Comparison of ENCODE assay signal across 1 cellular context in the genomic region with DNA sequence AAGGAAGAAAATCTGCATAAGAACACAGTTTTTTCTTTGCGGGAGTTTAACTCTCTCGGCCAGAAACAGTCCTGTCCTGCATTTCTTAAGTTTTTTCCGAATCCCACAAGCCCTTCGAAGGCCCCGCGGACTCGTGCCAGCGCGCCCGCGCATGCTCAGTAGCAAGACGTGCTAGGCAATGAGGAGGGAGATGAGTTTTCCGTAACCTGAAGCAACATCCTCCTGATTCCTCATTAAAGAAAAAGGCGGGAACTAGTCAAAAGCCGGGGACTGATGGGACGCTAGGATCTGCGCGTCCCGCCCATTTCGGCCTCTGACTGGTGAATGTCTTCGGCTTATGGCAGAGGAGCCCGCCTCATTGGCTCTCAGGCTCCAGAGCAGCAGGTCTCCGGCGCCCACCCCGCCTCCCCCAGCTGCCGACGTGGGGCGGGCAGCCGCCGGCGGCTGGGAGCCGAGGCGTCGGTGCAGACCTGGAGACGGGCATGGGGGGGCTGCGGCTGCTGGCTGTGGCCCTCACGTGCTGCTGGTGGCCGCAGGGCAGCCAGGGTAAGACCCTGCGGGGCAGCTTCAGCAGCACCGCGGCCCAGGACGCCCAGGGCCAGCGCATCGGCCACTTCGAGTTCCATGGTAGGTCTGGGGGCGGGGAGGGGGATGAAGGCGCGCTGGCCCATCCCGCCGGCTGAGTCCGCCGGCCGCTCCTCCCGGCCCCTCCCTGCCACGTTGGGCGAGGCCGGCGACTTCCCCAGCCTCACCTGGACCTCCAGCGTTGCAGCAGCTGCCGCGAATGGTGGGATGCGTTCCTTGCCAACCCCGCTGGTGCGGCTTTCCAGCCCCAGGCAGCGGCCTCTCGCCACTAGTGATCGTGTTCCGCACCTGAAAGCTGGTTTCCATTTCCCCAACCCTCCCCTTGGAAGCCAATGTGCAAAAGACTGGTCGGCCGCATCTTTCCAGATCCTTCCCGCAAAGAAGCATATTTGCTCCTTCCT.
TF ChIP-seq lines count a peak whose summit lies in the region.

TSS of gene GPR180 (plus strand) at position 412 of the 986 bp plus-strand sequence. CDS start at position 483, 71 bp downstream.

TF ChIP-seq in K562, 482 proteins besides CTCF, POLR2A, EP300 and RAD21 (continued from another document and continues in another):
- TF ChIP-seq, protein P1, sequence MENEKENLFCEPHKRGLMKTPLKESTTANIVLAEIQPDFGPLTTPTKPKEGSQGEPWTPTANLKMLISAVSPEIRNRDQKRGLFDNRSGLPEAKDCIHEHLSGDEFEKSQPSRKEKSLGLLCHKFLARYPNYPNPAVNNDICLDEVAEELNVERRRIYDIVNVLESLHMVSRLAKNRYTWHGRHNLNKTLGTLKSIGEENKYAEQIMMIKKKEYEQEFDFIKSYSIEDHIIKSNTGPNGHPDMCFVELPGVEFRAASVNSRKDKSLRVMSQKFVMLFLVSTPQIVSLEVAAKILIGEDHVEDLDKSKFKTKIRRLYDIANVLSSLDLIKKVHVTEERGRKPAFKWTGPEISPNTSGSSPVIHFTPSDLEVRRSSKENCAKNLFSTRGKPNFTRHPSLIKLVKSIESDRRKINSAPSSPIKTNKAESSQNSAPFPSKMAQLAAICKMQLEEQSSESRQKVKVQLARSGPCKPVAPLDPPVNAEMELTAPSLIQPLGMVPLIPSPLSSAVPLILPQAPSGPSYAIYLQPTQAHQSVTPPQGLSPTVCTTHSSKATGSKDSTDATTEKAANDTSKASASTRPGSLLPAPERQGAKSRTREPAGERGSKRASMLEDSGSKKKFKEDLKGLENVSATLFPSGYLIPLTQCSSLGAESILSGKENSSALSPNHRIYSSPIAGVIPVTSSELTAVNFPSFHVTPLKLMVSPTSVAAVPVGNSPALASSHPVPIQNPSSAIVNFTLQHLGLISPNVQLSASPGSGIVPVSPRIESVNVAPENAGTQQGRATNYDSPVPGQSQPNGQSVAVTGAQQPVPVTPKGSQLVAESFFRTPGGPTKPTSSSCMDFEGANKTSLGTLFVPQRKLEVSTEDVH (IDR thresholded peaks at IDR 0.05; ENCODE audit: low read depth, partially characterized antibody): peak; percentile 88
- TF ChIP-seq, protein P2, sequence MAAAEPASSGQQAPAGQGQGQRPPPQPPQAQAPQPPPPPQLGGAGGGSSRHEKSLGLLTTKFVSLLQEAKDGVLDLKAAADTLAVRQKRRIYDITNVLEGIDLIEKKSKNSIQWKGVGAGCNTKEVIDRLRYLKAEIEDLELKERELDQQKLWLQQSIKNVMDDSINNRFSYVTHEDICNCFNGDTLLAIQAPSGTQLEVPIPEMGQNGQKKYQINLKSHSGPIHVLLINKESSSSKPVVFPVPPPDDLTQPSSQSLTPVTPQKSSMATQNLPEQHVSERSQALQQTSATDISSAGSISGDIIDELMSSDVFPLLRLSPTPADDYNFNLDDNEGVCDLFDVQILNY (CRISPR knock-in tag; IDR thresholded peaks at IDR 0.05): no peak
- TF ChIP-seq HNRNPL (IDR thresholded peaks at IDR 0.05; ENCODE audit: low read depth, low read length) (no peak), MAZ (CRISPR knock-in tag; conservative IDR thresholded peaks at IDR 0.05 in 1 of 2, IDR thresholded peaks at IDR 0.05 in 1 of 2) (peak; percentile 74 to 85), CTBP1 (IDR thresholded peaks at IDR 0.05; ENCODE audit: borderline replicate concordance) (peak; percentile 93), HNRNPLL (IDR thresholded peaks at IDR 0.05; ENCODE audit: low read depth, low read length, poor library complexity, severe bottlenecking) (peak; percentile 94), AFF4 (CRISPR knock-in tag; IDR thresholded peaks at IDR 0.05) (peak; percentile 56; the same call in 1 of the 2 replicates), DNMT1 (IDR thresholded peaks at IDR 0.05) (no peak), SMARCE1 (IDR thresholded peaks at IDR 0.05) (no peak), SAFB (IDR thresholded peaks at IDR 0.05; ENCODE audit: borderline replicate concordance, low read depth, low read length) (0 out of 2 replicates have a peak, but pooled peaks have one; percentile 35), SRF (CRISPR knock-in tag; IDR thresholded peaks at IDR 0.05) (peak in 1 of 2 experiments; percentile 27; a peak in 1 of 4 replicates), SP1 (CRISPR knock-in tag; IDR thresholded peaks at IDR 0.05) (peak; percentile 67; the same call in 1 of the 2 replicates), RBM25 (IDR thresholded peaks at IDR 0.05; ENCODE audit: low read depth, low read length, severe bottlenecking) (peak; percentile 86), CREM (IDR thresholded peaks at IDR 0.05; ENCODE audit: low read depth) (peak; percentile 52; the same call in 1 of the 2 replicates), NRF1 (conservative IDR thresholded peaks at IDR 0.05 in 1 of 2, IDR thresholded peaks at IDR 0.05 in 1 of 2) (peak; percentile 94 to 95), PURB (CRISPR knock-in tag; IDR thresholded peaks at IDR 0.05; ENCODE audit: low read depth) (no peak), BHLHE40 (IDR thresholded peaks at IDR 0.05; ENCODE audit: low read length) (peak; percentile 73), CXXC5 (CRISPR knock-in tag; IDR thresholded peaks at IDR 0.05) (peak; percentile 65), RBBP5 (IDR thresholded peaks at IDR 0.05; ENCODE audit: borderline replicate concordance, insufficient read depth, low read length, poor library complexity, severe bottlenecking) (peak; percentile 84), L3MBTL2 (IDR thresholded peaks at IDR 0.05) (peak; percentile 100), ZFX (CRISPR knock-in tag; IDR thresholded peaks at IDR 0.05) (peak; percentile 74), PKNOX1 (IDR thresholded peaks at IDR 0.05) (peak; percentile 90), RCOR1 (IDR thresholded peaks at IDR 0.05; ENCODE audit: borderline replicate concordance in 1 of 2, low read depth in 2 of 2, low read length in 2 of 2) (peak in 1 of 2 experiments; percentile 4; a peak in 1 of 4 replicates), ZNF24 (IDR thresholded peaks at IDR 0.05) (no peak), SPI1 (IDR thresholded peaks at IDR 0.05; ENCODE audit: borderline replicate concordance, low read depth, low read length) (0 out of 2 replicates have a peak, but pooled peaks have one; percentile 1), ZNF165 (CRISPR knock-in tag; IDR thresholded peaks at IDR 0.05; ENCODE audit: borderline replicate concordance) (no peak), MYC (IDR thresholded peaks at IDR 0.05; ENCODE audit: low read depth, low read length) (peak; percentile 33; the same call in 1 of the 2 replicates), MYC (CRISPR knock-in tag; IDR thresholded peaks at IDR 0.05; ENCODE audit: borderline replicate concordance, low read depth) (no peak), ATF1 (CRISPR knock-in tag; IDR thresholded peaks at IDR 0.05) (no peak), ATF1 (tag; IDR thresholded peaks at IDR 0.05) (peak; percentile 83), RB1 (IDR thresholded peaks at IDR 0.05; ENCODE audit: low read depth) (peak; percentile 55; the same call in 1 of the 2 replicates), RBFOX2 (IDR thresholded peaks at IDR 0.05; ENCODE audit: low read depth, low read length) (peak; percentile 94), ZFP1 (CRISPR knock-in tag; IDR thresholded peaks at IDR 0.05) (no peak)
- TF ChIP-seq, protein P3, sequence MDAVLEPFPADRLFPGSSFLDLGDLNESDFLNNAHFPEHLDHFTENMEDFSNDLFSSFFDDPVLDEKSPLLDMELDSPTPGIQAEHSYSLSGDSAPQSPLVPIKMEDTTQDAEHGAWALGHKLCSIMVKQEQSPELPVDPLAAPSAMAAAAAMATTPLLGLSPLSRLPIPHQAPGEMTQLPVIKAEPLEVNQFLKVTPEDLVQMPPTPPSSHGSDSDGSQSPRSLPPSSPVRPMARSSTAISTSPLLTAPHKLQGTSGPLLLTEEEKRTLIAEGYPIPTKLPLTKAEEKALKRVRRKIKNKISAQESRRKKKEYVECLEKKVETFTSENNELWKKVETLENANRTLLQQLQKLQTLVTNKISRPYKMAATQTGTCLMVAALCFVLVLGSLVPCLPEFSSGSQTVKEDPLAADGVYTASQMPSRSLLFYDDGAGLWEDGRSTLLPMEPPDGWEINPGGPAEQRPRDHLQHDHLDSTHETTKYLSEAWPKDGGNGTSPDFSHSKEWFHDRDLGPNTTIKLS (IDR thresholded peaks at IDR 0.05; ENCODE audit: borderline replicate concordance, low read depth): peak; percentile 94
- TF ChIP-seq, protein P4, sequence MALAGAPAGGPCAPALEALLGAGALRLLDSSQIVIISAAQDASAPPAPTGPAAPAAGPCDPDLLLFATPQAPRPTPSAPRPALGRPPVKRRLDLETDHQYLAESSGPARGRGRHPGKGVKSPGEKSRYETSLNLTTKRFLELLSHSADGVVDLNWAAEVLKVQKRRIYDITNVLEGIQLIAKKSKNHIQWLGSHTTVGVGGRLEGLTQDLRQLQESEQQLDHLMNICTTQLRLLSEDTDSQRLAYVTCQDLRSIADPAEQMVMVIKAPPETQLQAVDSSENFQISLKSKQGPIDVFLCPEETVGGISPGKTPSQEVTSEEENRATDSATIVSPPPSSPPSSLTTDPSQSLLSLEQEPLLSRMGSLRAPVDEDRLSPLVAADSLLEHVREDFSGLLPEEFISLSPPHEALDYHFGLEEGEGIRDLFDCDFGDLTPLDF (CRISPR knock-in tag; IDR thresholded peaks at IDR 0.05): peak; percentile 90; the same call in 1 of the 2 replicates
- TF ChIP-seq, protein P5, sequence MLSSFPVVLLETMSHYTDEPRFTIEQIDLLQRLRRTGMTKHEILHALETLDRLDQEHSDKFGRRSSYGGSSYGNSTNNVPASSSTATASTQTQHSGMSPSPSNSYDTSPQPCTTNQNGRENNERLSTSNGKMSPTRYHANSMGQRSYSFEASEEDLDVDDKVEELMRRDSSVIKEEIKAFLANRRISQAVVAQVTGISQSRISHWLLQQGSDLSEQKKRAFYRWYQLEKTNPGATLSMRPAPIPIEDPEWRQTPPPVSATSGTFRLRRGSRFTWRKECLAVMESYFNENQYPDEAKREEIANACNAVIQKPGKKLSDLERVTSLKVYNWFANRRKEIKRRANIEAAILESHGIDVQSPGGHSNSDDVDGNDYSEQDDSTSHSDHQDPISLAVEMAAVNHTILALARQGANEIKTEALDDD (IDR thresholded peaks at IDR 0.05): peak; percentile 59; the same call in 1 of the 2 replicates
- TF ChIP-seq, protein P6, sequence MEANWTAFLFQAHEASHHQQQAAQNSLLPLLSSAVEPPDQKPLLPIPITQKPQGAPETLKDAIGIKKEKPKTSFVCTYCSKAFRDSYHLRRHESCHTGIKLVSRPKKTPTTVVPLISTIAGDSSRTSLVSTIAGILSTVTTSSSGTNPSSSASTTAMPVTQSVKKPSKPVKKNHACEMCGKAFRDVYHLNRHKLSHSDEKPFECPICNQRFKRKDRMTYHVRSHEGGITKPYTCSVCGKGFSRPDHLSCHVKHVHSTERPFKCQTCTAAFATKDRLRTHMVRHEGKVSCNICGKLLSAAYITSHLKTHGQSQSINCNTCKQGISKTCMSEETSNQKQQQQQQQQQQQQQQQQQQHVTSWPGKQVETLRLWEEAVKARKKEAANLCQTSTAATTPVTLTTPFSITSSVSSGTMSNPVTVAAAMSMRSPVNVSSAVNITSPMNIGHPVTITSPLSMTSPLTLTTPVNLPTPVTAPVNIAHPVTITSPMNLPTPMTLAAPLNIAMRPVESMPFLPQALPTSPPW (CRISPR knock-in tag; IDR thresholded peaks at IDR 0.05): peak; percentile 87
- TF ChIP-seq, protein P7, sequence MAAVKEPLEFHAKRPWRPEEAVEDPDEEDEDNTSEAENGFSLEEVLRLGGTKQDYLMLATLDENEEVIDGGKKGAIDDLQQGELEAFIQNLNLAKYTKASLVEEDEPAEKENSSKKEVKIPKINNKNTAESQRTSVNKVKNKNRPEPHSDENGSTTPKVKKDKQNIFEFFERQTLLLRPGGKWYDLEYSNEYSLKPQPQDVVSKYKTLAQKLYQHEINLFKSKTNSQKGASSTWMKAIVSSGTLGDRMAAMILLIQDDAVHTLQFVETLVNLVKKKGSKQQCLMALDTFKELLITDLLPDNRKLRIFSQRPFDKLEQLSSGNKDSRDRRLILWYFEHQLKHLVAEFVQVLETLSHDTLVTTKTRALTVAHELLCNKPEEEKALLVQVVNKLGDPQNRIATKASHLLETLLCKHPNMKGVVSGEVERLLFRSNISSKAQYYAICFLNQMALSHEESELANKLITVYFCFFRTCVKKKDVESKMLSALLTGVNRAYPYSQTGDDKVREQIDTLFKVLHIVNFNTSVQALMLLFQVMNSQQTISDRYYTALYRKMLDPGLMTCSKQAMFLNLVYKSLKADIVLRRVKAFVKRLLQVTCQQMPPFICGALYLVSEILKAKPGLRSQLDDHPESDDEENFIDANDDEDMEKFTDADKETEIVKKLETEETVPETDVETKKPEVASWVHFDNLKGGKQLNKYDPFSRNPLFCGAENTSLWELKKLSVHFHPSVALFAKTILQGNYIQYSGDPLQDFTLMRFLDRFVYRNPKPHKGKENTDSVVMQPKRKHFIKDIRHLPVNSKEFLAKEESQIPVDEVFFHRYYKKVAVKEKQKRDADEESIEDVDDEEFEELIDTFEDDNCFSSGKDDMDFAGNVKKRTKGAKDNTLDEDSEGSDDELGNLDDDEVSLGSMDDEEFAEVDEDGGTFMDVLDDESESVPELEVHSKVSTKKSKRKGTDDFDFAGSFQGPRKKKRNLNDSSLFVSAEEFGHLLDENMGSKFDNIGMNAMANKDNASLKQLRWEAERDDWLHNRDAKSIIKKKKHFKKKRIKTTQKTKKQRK (IDR thresholded peaks at IDR 0.05; ENCODE audit: borderline replicate concordance, low read depth, low read length): peak; percentile 76; the same call in 1 of the 2 replicates
